ENCODE assay signal across 24 cellular contexts in the genomic region with DNA sequence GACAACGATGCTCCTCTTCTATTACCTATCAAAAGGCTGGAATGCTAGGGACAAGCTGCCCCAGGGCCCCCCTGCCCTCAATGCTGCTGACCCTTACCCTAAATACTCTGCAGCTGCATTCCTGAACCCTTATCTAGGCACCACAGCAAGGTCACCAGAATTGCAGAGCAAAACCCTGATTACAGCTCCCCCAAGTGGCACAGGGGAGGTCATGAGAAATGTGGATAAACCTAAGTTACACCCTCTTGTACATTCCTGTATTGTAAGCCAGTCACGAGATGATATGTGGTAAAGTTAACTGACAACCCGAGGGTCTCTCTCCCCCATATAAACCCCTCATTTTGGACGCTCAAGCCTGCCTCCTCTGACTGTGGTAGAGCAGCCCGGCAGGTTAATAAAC.
"Had no signal": no experiment of that assay in that cellular context is flagged by ENCODE, and none has a peak within 500 bp of the region (broad histone marks: within the 10 kb centered on the region; RNA-seq: fewer than 3 reads in every experiment).

No MANE protein-coding gene starts in this region.

- H3K9me3 ChIP-seq: SJSA1 had no signal

- ATAC-seq: activated CD8-positive, alpha-beta memory T cell treated with anti-CD3 and anti-CD28 coated beads, Interleukin-2, amount 10 ng/mL, durations not matched to agents 7 days and 5 days; activated T-cell treated with anti-CD3 and anti-CD28 coated beads, Interleukin-2, amount 50 U/mL, for 4 hours; activated T-helper 17 cell treated with anti-CD3 and anti-CD28 coated beads, Interleukin-2, amount 50 U/mL, for 72 hours; PC-3 had no signal

- FAIRE-seq: RCC 7860 had no signal

- H3K27me3 ChIP-seq: brain microvascular endothelial cell, cardiac muscle cell, SJSA1 had no signal

- H3K4me3 ChIP-seq: cardiac muscle cell, SJSA1 had no signal

- DNase-seq: activated CD4-positive, alpha-beta T cell treated with anti-CD3 and anti-CD28 coated beads for 48 hours; activated CD4-positive, alpha-beta T cell treated with anti-CD3 and anti-CD28 coated beads, Interleukin-2, amount 50 U/mL, for 4 hours; activated CD4-positive, CD25-positive, alpha-beta regulatory T cell treated with anti-CD3 and anti-CD28 coated beads, Interleukin-2, amount 50 U/mL, for 72 hours; activated CD8-positive, alpha-beta memory T cell treated with anti-CD3 and anti-CD28 coated beads, Interleukin-2, amount 10 ng/mL, durations not matched to agents 7 days and 5 days; activated gamma-delta T cell; activated naive CD4-positive, alpha-beta T cell treated with anti-CD3 and anti-CD28 coated beads for 36 hours; activated T-cell treated with anti-CD3 and anti-CD28 coated beads, Interleukin-2, amount 50 U/mL, for 4 hours; amygdala; brain microvascular endothelial cell; Karpas-422; NCI-H1092 treated with DMSO at 0.1 percent for 48 hours; NCI-H1436; NCI-H1694 treated with DMSO at 0.1 percent for 48 hours; NCI-H2029 treated with DMSO at 0.1 percent for 48 hours; NCI-H345; NCI-H510A treated with DMSO at 0.1 percent for 48 hours; NCI-H69; NK-92 treated with Interleukin-12 subunit alpha and Interleukin-12 subunit beta, amount 100 ng/mL, for 24 hours; PC-3; SHP77 had no signal

- H3K27ac ChIP-seq: brain microvascular endothelial cell, cardiac muscle cell, SJSA1 had no signal

- H3K4me1 ChIP-seq: SJSA1 had no signal

- H3K36me3 ChIP-seq: brain microvascular endothelial cell, cardiac muscle cell, SJSA1 had no signal
